In the genomic region with DNA sequence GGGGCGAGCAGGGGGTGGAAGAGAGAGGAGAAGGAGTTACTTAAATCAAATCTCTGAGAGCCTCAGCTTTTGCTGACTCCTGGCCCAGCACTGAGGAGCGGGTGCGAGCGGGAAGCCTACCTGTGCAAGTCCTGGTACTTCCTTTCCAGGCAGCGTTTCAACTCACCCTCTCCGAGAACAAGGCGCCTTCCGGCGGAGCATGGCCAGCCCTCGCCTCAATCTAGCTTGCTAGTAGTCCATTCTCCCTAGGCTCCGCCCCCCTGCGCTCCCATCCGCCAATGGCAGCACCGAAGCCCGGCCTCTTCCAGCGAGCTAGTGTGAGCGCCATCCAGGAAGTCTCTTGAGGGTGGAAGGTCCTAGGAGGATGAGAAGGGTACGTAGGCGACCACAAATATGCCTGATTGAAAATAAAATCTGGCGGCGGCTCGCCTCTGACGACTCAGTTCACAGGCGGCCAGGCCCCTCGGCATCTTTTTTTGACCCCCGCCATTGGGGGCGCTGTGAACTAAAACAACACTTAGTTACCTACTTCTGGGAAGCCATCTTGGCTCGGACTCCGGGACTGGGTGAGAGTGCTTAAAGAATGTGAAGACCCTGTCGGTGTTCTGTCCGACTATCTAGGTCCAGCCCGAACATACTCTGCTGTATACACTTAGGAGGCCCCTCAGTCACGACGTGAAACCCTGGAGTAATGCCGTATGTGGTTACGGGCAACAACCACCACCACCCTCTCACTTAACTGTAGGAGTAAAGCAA, we compare ENCODE assay signal across 1 cellular context.
A peak's percentile ranks its signal among the peaks of the same experiment; 100 is the strongest.
TF ChIP-seq lines count a peak whose summit lies in the region.

Gene CHD8, minus strand, starts transcription at position 212 of the 756 bp plus-strand sequence. CDS start 24,480 bp downstream, outside the sequence.

TF ChIP-seq in GM12878, 131 proteins besides CTCF, POLR2A, EP300 and RAD21 (continued from another document):
- TF ChIP-seq CEBPZ (IDR thresholded peaks at IDR 0.05; ENCODE audit: low read depth, low read length) (no peak; the same call in 1 of the 2 replicates), SP1 (IDR thresholded peaks at IDR 0.05; ENCODE audit: low read depth, low read length) (peak; percentile 89), SUZ12 (IDR thresholded peaks at IDR 0.05; ENCODE audit: unreplicated experiment) (no peak), SREBF2 (IDR thresholded peaks at IDR 0.05; ENCODE audit: low read length) (no peak), MEF2B (IDR thresholded peaks at IDR 0.05; ENCODE audit: partially characterized antibody, poor library complexity, severe bottlenecking) (no peak), TCF12 (IDR thresholded peaks at IDR 0.05; ENCODE audit: low read depth, low read length) (no peak), CHD2 (IDR thresholded peaks at IDR 0.05; ENCODE audit: borderline replicate concordance, low read depth, low read length) (peak; percentile 95), CREB1 (IDR thresholded peaks at IDR 0.05; ENCODE audit: low read depth) (peak; percentile 82), HCFC1 (IDR thresholded peaks at IDR 0.05; ENCODE audit: low read length) (peak; percentile 72), SIX5 (IDR thresholded peaks at IDR 0.05; ENCODE audit: low read depth, low read length, severe bottlenecking) (peak; percentile 50), BCL11A (IDR thresholded peaks at IDR 0.05; ENCODE audit: low read depth, low read length) (no peak), JUND (IDR thresholded peaks at IDR 0.05; ENCODE audit: low read depth, low read length) (no peak), KLF5 (IDR thresholded peaks at IDR 0.05; ENCODE audit: partially characterized antibody) (peak; percentile 19), RELA (IDR thresholded peaks at IDR 0.05; ENCODE audit: borderline replicate concordance, partially characterized antibody) (peak; percentile 11), ZNF207 (IDR thresholded peaks at IDR 0.05; ENCODE audit: borderline replicate concordance) (peak; percentile 94; the same call in 1 of the 2 replicates), SREBF1 (IDR thresholded peaks at IDR 0.05; ENCODE audit: low read length) (0 out of 2 replicates have a peak, but pooled peaks have one; percentile 25), IKZF1 (conservative IDR thresholded peaks at IDR 0.05) (peak; percentile 72), ZBTB11 (CRISPR knock-in tag; IDR thresholded peaks at IDR 0.05) (no peak), WRNIP1 (IDR thresholded peaks at IDR 0.05; ENCODE audit: borderline replicate concordance, low read depth, low read length) (no peak), MLLT1 (IDR thresholded peaks at IDR 0.05) (no peak), RUNX3 (IDR thresholded peaks at IDR 0.05; ENCODE audit: low read length) (peak; percentile 48; the same call in 1 of the 2 replicates), ZNF384 (IDR thresholded peaks at IDR 0.05; ENCODE audit: borderline replicate concordance, low read depth, low read length) (no peak), CBFB (IDR thresholded peaks at IDR 0.05; ENCODE audit: low read depth) (peak; percentile 76; the same call in 1 of the 2 replicates), FOS (IDR thresholded peaks at IDR 0.05; ENCODE audit: borderline replicate concordance, extremely low read depth, insufficient read length) (no peak), CEBPB (IDR thresholded peaks at IDR 0.05; ENCODE audit: borderline replicate concordance in 1 of 2, low read depth in 2 of 2, low read length in 2 of 2) (no peak), NFYA (IDR thresholded peaks at IDR 0.05; ENCODE audit: borderline replicate concordance, low read depth, low read length) (no peak; the same call in 1 of the 2 replicates)
- TF ChIP-seq, protein P1, sequence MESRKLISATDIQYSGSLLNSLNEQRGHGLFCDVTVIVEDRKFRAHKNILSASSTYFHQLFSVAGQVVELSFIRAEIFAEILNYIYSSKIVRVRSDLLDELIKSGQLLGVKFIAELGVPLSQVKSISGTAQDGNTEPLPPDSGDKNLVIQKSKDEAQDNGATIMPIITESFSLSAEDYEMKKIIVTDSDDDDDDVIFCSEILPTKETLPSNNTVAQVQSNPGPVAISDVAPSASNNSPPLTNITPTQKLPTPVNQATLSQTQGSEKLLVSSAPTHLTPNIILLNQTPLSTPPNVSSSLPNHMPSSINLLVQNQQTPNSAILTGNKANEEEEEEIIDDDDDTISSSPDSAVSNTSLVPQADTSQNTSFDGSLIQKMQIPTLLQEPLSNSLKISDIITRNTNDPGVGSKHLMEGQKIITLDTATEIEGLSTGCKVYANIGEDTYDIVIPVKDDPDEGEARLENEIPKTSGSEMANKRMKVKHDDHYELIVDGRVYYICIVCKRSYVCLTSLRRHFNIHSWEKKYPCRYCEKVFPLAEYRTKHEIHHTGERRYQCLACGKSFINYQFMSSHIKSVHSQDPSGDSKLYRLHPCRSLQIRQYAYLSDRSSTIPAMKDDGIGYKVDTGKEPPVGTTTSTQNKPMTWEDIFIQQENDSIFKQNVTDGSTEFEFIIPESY (IDR thresholded peaks at IDR 0.05): no peak
